Comparison of ENCODE assay signal across 12 cellular contexts in genomic region chr5:78699565-78700143, GRCh38. TPM values are rescaled to one million over a fixed set of nuclear protein-coding genes. Genes with fewer than 3 reads are reported as not detected.
DNase-seq lines count a peak whose midpoint lies in the region; ATAC-seq and TF ChIP-seq lines count a peak whose summit lies in the region.
"Had no signal": no experiment of that assay in that cellular context is flagged by ENCODE, and none has a peak within 500 bp of the region (broad histone marks: within the 10 kb centered on the region; RNA-seq: fewer than 3 reads in every experiment).

No MANE protein-coding gene starts in this region.

- H3K4me3 ChIP-seq in foreskin fibroblast (ENCODE audit: low read depth in 1 of 2, low read length in 2 of 2) (no peak overlapping the region), suprapubic skin (no peak overlapping the region)

- TF ChIP-seq CTCF in HFFc6 (IDR thresholded peaks at IDR 0.05): no peak
- TF ChIP-seq CTCF in foreskin fibroblast (IDR thresholded peaks at IDR 0.05; ENCODE audit: low read depth, low read length): no peak
- TF ChIP-seq CTCF in suprapubic skin (IDR thresholded peaks at IDR 0.05): no peak

- no peaks in the 10 kb centered on the region for H3K36me3 ChIP-seq in suprapubic skin

- peaks cover 17% of the 10 kb centered on the region for H3K4me1 ChIP-seq in suprapubic skin

- DNase-seq in HFFc6: peak; percentile 98
- peak; percentile 91 to 97 for DNase-seq in foreskin fibroblast
- DNase-seq in suprapubic skin (ENCODE audit: low spot score in 2 of 2): no peak
- DNase-seq in DMS79 (lab: John Stamatoyannopoulos, UW): no peak
- DNase-seq in activated CD4-positive, alpha-beta T cell treated with anti-CD3 and anti-CD28 coated beads, Interleukin-2, amount 50 U/mL, for 1 hour: no peak
- DNase-seq: naive B cell had no signal

- TF ChIP-seq POLR2A in suprapubic skin (IDR thresholded peaks at IDR 0.05): no peak

- WGBS in suprapubic skin: 44% methylated on average over 6 of the region's 6 CpGs

- peaks cover 42% of the 10 kb centered on the region for H3K4me1 Mint-ChIP-seq in HFFc6 (ENCODE audit: low read depth)
- H3K4me1 Mint-ChIP-seq: central memory CD8-positive, alpha-beta T cell had no signal

- peak overlapping the region; percentile 62 for H3K27ac ChIP-seq in suprapubic skin
- H3K27ac ChIP-seq: KMS-11 had no signal

- H3K4me3 Mint-ChIP-seq in HFFc6: peak overlapping the region; percentile 83
- H3K4me3 Mint-ChIP-seq: central memory CD8-positive, alpha-beta T cell; stimulated activated memory B cell treated with anti-CD40 and anti-IgM and Interleukin-4, amounts not matched to agents 10 μg/mL and 1 μg/mL and 100 μg/mL, for 72 hours had no signal

- H3K27me3 Mint-ChIP-seq in HFFc6 (ENCODE audit: insufficient read depth): no peaks in the 10 kb centered on the region
- H3K27me3 Mint-ChIP-seq: naive B cell; stimulated activated memory B cell treated with anti-CD40 and anti-IgM and Interleukin-4, amounts not matched to agents 10 μg/mL and 1 μg/mL and 100 μg/mL, for 72 hours had no signal

- H3K27me3 ChIP-seq in suprapubic skin: no peaks in the 10 kb centered on the region

- no peaks in the 10 kb centered on the region for H3K9me3 ChIP-seq in suprapubic skin

- H3K27ac Mint-ChIP-seq in HFFc6: peak overlapping the region; percentile 96
- H3K27ac Mint-ChIP-seq: stimulated activated memory B cell treated with anti-CD40 and anti-IgM and Interleukin-4, amounts not matched to agents 10 μg/mL and 1 μg/mL and 100 μg/mL, for 72 hours had no signal

- peak; percentile 87 for ATAC-seq in SK-N-SH treated with all-trans-retinoic acid at 6 μM for 48 hours
- ATAC-seq in HG02885 (IDR thresholded peaks at IDR 0.05; ENCODE audit: poor library complexity, unreplicated experiment): no peak
- no peak for ATAC-seq in HG02973 (IDR thresholded peaks at IDR 0.05; ENCODE audit: unreplicated experiment)
- ATAC-seq: stimulated activated memory B cell treated with anti-CD40 and anti-IgM and Interleukin-4, amounts not matched to agents 10 μg/mL and 1 μg/mL and 100 μg/mL, for 72 hours had no signal

- H3K9me3 Mint-ChIP-seq in HFFc6: peaks cover 10% of the 10 kb centered on the region
- H3K9me3 Mint-ChIP-seq: central memory CD8-positive, alpha-beta T cell had no signal

- TF ChIP-seq EP300 in suprapubic skin (IDR thresholded peaks at IDR 0.05): no peak

- H3K36me3 Mint-ChIP-seq in HFFc6 (ENCODE audit: low read depth): peaks cover 7% of the 10 kb centered on the region
- H3K36me3 Mint-ChIP-seq: stimulated activated memory B cell treated with anti-CD40 and anti-IgM and Interleukin-4, amounts not matched to agents 10 μg/mL and 1 μg/mL and 100 μg/mL, for 72 hours had no signal

TF ChIP-seq in SK-N-SH treated with all-trans-retinoic acid at 6 μM for 48 hours, 23 proteins besides CTCF, POLR2A, EP300 and RAD21:
- peak; percentile 32; the same call in 1 of the 2 replicates for TF ChIP-seq ZC3H10 (CRISPR knock-in tag; IDR thresholded peaks at IDR 0.05)
- no peak for TF ChIP-seq POU6F1 (CRISPR knock-in tag; IDR thresholded peaks at IDR 0.05; ENCODE audit: borderline replicate concordance, low read depth)
- no peak for TF ChIP-seq BACH2 (CRISPR knock-in tag; IDR thresholded peaks at IDR 0.05; ENCODE audit: borderline replicate concordance)
- TF ChIP-seq ZFP3 (CRISPR knock-in tag; IDR thresholded peaks at IDR 0.05): peak; percentile 60; the same call in 1 of the 2 replicates
- TF ChIP-seq ISL1 (CRISPR knock-in tag; IDR thresholded peaks at IDR 0.05): 0 out of 2 replicates have a peak, but pooled peaks have one; percentile 40
- TF ChIP-seq PPARA (CRISPR knock-in tag; IDR thresholded peaks at IDR 0.05; ENCODE audit: borderline replicate concordance): no peak
- TF ChIP-seq GLIS3 (CRISPR knock-in tag; IDR thresholded peaks at IDR 0.05): no peak
- 0 out of 2 replicates have a peak, but pooled peaks have one; percentile 71 for TF ChIP-seq CSDC2 (CRISPR knock-in tag; IDR thresholded peaks at IDR 0.05)
- TF ChIP-seq TSHZ2 (CRISPR knock-in tag; IDR thresholded peaks at IDR 0.05): no peak
- TF ChIP-seq ZNF565 (CRISPR knock-in tag; conservative IDR thresholded peaks at IDR 0.05; ENCODE audit: low read depth): no peak
- no peak for TF ChIP-seq ARNTL (CRISPR knock-in tag; IDR thresholded peaks at IDR 0.05; ENCODE audit: borderline replicate concordance, low read depth)
- TF ChIP-seq TCF4 (CRISPR knock-in tag; IDR thresholded peaks at IDR 0.05; ENCODE audit: borderline replicate concordance): no peak
- no peak for TF ChIP-seq ZFP30 (CRISPR knock-in tag; IDR thresholded peaks at IDR 0.05)

RNA-seq across cellular contexts. Expression of gene LHFPL2, which starts 51.1 kb away (rescaled TPM):
- 10 to 100 TPM; 14.4 to 18.9 (median 16.7) TPM for total RNA-seq in HFFc6 (2021; fragmentation: NEBNext Ultra II Directional; extraction: Animal tissue kit (Norgen Biotek cat#: 25700))
- total RNA-seq in suprapubic skin: 10 to 100 TPM; 10.3 to 11.6 (median 10.8) TPM

Comparison
In these comparisons a context has a peak if more than half of its experiments do, and no peak if none do; other contexts are left out.
1. DNase-seq: peak in HFFc6 (single experiment) and foreskin fibroblast (2 of 2); none in suprapubic skin (0 of 2), DMS79 (single experiment) and activated CD4-positive, alpha-beta T cell treated with anti-CD3 and anti-CD28 coated beads, Interleukin-2, amount 50 U/mL, for 1 hour (single experiment).